In genomic region chr9:114047717-114048116, GRCh38 we compare ENCODE assay signal across 13 cellular contexts. TPM values are rescaled to one million over a fixed set of nuclear protein-coding genes. Genes with fewer than 3 reads are reported as not detected.
DNase-seq lines count a peak whose midpoint lies in the region; ATAC-seq, FAIRE-seq and TF ChIP-seq lines count a peak whose summit lies in the region.
"Had no signal": no experiment of that assay in that cellular context is flagged by ENCODE, and none has a peak within 500 bp of the region (broad histone marks: within the 10 kb centered on the region; RNA-seq: fewer than 3 reads in every experiment).

No MANE protein-coding gene starts in this region.

- H3K4me1 Mint-ChIP-seq in activated CD4-positive, alpha-beta memory T cell treated with anti-CD3 and anti-CD28 coated beads, Interleukin-2, amount 10 ng/mL, durations not matched to agents 7 days and 5 days, result no peaks in the 10 kb centered on the region

- H3K9me3 ChIP-seq in A549 (no peaks in the 10 kb centered on the region), WERI-Rb-1 (ENCODE audit: severe bottlenecking) (no peaks in the 10 kb centered on the region)
- H3K9me3 ChIP-seq: HAP-1 had no signal

- no peaks in the 10 kb centered on the region for H3K9me3 Mint-ChIP-seq in activated CD4-positive, alpha-beta memory T cell treated with anti-CD3 and anti-CD28 coated beads, Interleukin-2, amount 10 ng/mL, durations not matched to agents 7 days and 5 days

- no peak for TF ChIP-seq POLR2A in A549 (IDR thresholded peaks at IDR 0.05; ENCODE audit: low read length)

- peaks cover 7% of the 10 kb centered on the region for H3K27me3 Mint-ChIP-seq in activated CD4-positive, alpha-beta memory T cell treated with anti-CD3 and anti-CD28 coated beads, Interleukin-2, amount 10 ng/mL, durations not matched to agents 7 days and 5 days

- 88% methylated on average over 3 of the region's 3 CpGs for WGBS in A549 (ENCODE audit: missing lambda C conversion rate)

- peaks cover 2% of the 10 kb centered on the region for H3K36me3 ChIP-seq in H7 (replicated peaks; ENCODE audit: control insufficient read depth, insufficient read depth, low read length)
- no peaks in the 10 kb centered on the region for H3K36me3 ChIP-seq in WERI-Rb-1

- H3K27ac Mint-ChIP-seq in activated CD4-positive, alpha-beta memory T cell treated with anti-CD3 and anti-CD28 coated beads, Interleukin-2, amount 10 ng/mL, durations not matched to agents 7 days and 5 days, result no peak overlapping the region

- H3K27me3 ChIP-seq in H7 (ENCODE audit: control insufficient read depth, insufficient read depth, low read length) (no peaks in the 10 kb centered on the region), WERI-Rb-1 (ENCODE audit: insufficient read depth, low read depth, severe bottlenecking) (no peaks in the 10 kb centered on the region), dorsolateral prefrontal cortex (no peaks in the 10 kb centered on the region)

- no peak for FAIRE-seq in A549 (lab: Jason Lieb, UNC)

- POLR2A ChIA-PET in A549 (lab: Yijun Ruan, JAX), result no interaction called here
- POLR2A ChIA-PET in activated CD4-positive, alpha-beta memory T cell treated with anti-CD3 and anti-CD28 coated beads, Interleukin-2, amount 10 ng/mL, durations not matched to agents 7 days and 5 days (lab: Charles Lee), result no interaction called here

- H3K4me3 ChIP-seq in A549, result no peak overlapping the region
- H3K4me3 ChIP-seq in H7 (ENCODE audit: insufficient read depth, low read depth, low read length), result no peak overlapping the region
- no peak overlapping the region for H3K4me3 ChIP-seq in WERI-Rb-1 (ENCODE audit: low read depth, low read length)
- H3K4me3 ChIP-seq in dorsolateral prefrontal cortex, result no peak overlapping the region
- H3K4me3 ChIP-seq: HAP-1 had no signal

- H3K27ac ChIP-seq in A549 (no peak overlapping the region), WERI-Rb-1 (no peak overlapping the region), dorsolateral prefrontal cortex (no peak overlapping the region)

- ATAC-seq in A549, result peak in 1 of 2 experiments; percentile 73; a peak in 2 of 6 replicates

- no peaks in the 10 kb centered on the region for H3K4me1 ChIP-seq in A549
- H3K4me1 ChIP-seq: HAP-1 had no signal

- no peak for TF ChIP-seq EP300 in A549 (IDR thresholded peaks at IDR 0.05)

- TF ChIP-seq CTCF in A549 (IDR thresholded peaks at IDR 0.05), result no peak
- peak; percentile 89 for TF ChIP-seq CTCF in WERI-Rb-1 (IDR thresholded peaks at IDR 0.05; ENCODE audit: low read depth, low read length)
- no peak for TF ChIP-seq CTCF in dorsolateral prefrontal cortex (IDR thresholded peaks at IDR 0.05 in 54 of 56, conservative IDR thresholded peaks at IDR 0.05 in 2 of 56; ENCODE audit: low read depth in 1 of 56, partially characterized antibody in 56 of 56)

- no peak overlapping the region for H3K4me2 ChIP-seq in A549

- no peaks in the 10 kb centered on the region for H3K36me3 Mint-ChIP-seq in activated CD4-positive, alpha-beta memory T cell treated with anti-CD3 and anti-CD28 coated beads, Interleukin-2, amount 10 ng/mL, durations not matched to agents 7 days and 5 days (ENCODE audit: low read depth)

- peak in 1 of 2 experiments; percentile 45; a peak in 2 of 5 replicates for TF ChIP-seq RAD21 in A549 (conservative IDR thresholded peaks at IDR 0.05 in 1 of 2, IDR thresholded peaks at IDR 0.05 in 1 of 2)

- in situ Hi-C loops in KBM-7 (cut with MboI; ENCODE audit: low pct_unique_long_range_greater_than_20kb, low sequenced_read_pairs), result no loop called here

- CTCF ChIA-PET in A549 (lab: Yijun Ruan, JAX), result interaction anchor here (1.0 to 2.0 kb wide), 3 partner anchors 11 to 18 kb away, joined by 3 to 7 read pairs (median 4); no protein-coding TSS in a partner anchor
- CTCF ChIA-PET in activated CD4-positive, alpha-beta memory T cell treated with anti-CD3 and anti-CD28 coated beads, Interleukin-2, amount 10 ng/mL, durations not matched to agents 7 days and 5 days (lab: Charles Lee), result no interaction called here

- no peak overlapping the region for H3K4me3 Mint-ChIP-seq in activated CD4-positive, alpha-beta memory T cell treated with anti-CD3 and anti-CD28 coated beads, Interleukin-2, amount 10 ng/mL, durations not matched to agents 7 days and 5 days

- DNase-seq in A549 (ENCODE audit: low read depth in 1 of 2, low spot score in 1 of 2) (peak; percentile 13 to 31), H7 (peak; percentile 78), WERI-Rb-1 (peak; percentile 70), islet precursor cell (peak; percentile 68), dorsolateral prefrontal cortex (no peak), KBM-7 (no peak)
- DNase-seq in activated CD4-positive, alpha-beta memory T cell treated with anti-CD3 and anti-CD28 coated beads, Interleukin-2, amount 10 ng/mL, durations not matched to agents 7 days and 5 days, result no peak
- no peak for DNase-seq in stimulated activated naive CD4-positive, alpha-beta T cell (lab: John Stamatoyannopoulos, UW)
- DNase-seq: activated CD4-positive, alpha-beta T cell treated with anti-CD3 and anti-CD28 coated beads, Interleukin-2, amount 50 U/mL, for 4 hours; NCI-H1092 treated with DMSO at 0.1 percent for 48 hours had no signal

- intact Hi-C loops in dorsolateral prefrontal cortex (cut with DNase I), result no loop called here

TF ChIP-seq in A549, 52 proteins besides CTCF, POLR2A, EP300 and RAD21:
- TF ChIP-seq ZNF302 (CRISPR knock-in tag; IDR thresholded peaks at IDR 0.05) (no peak), SMC3 (IDR thresholded peaks at IDR 0.05) (no peak), RARB (CRISPR knock-in tag; IDR thresholded peaks at IDR 0.05) (no peak), MYC (IDR thresholded peaks at IDR 0.05; ENCODE audit: borderline replicate concordance, low read length) (no peak), HEYL (CRISPR knock-in tag; IDR thresholded peaks at IDR 0.05) (no peak), TP53 (CRISPR knock-in tag; IDR thresholded peaks at IDR 0.05) (no peak), HES2 (IDR thresholded peaks at IDR 0.05) (no peak), RNF2 (IDR thresholded peaks at IDR 0.05; ENCODE audit: borderline replicate concordance, low read depth) (no peak), USF2 (IDR thresholded peaks at IDR 0.05) (no peak), FOXS1 (CRISPR knock-in tag; IDR thresholded peaks at IDR 0.05) (no peak)
TF ChIP-seq in A549: peak in this region for 0.

RNA-seq across cellular contexts. Expression of gene AMBP, which starts 30.4 kb away (rescaled TPM):
- 9.4 and 9.9 TPM in 2 replicates for polyA plus RNA-seq in A549 (2011; rRNA removed)
- 5.5 and 6.4 TPM in 2 replicates for polyA plus RNA-seq in A549 (2012; cell fraction: cytosol; rRNA removed)
- polyA plus RNA-seq in A549 (2012; cell fraction: nucleus; rRNA removed), result 9.1 and 9.3 TPM in 2 replicates
- polyA plus RNA-seq in A549 (2017; fragmentation: RNase III; extraction: RNeasy Plus Mini Kit Qiagen cat#74134 plus additional on column Dnase treatment), result 6.1 to 9.2 TPM (median 6.8 TPM) in 3 replicates
- polyA minus RNA-seq in A549 (2011; rRNA and poly(A)+ RNA removed), result 4.5 and 8.3 TPM in 2 replicates
- total RNA-seq in H7 (2014; rRNA removed; shearing (Covaris generic)), result 1.6 and 1.7 TPM in 2 replicates
- total RNA-seq in dorsolateral prefrontal cortex, result under 1 TPM in 7 of 120 experiments, not detected in 113; 0.43 to 0.99 (median 0.69) TPM
- not detected for total RNA-seq in activated CD4-positive, alpha-beta memory T cell treated with anti-CD3 and anti-CD28 coated beads, Interleukin-2, amount 10 ng/mL, durations not matched to agents 7 days and 5 days
- polyA plus RNA-seq: neural cell had no signal

RNA-seq across cellular contexts. Expression of gene KIF12, which starts 51.4 kb away (rescaled TPM):
- 6.2 and 6.3 TPM in 2 replicates for polyA plus RNA-seq in A549 (2011; rRNA removed)
- 3.5 and 6.1 TPM in 2 replicates for polyA plus RNA-seq in A549 (2012; cell fraction: cytosol; rRNA removed)
- polyA plus RNA-seq in A549 (2012; cell fraction: nucleus; rRNA removed), result 17.1 and 24.5 TPM in 2 replicates
- 4.4 to 6.0 TPM (median 5.2 TPM) in 3 replicates for polyA plus RNA-seq in A549 (2017; fragmentation: RNase III; extraction: RNeasy Plus Mini Kit Qiagen cat#74134 plus additional on column Dnase treatment)
- polyA minus RNA-seq in A549 (2011; rRNA and poly(A)+ RNA removed), result 4.5 and 9.5 TPM in 2 replicates
- 0.92 and 2.0 TPM in 2 replicates for total RNA-seq in H7 (2014; rRNA removed; shearing (Covaris generic))
- total RNA-seq in dorsolateral prefrontal cortex, result 1 to 10 TPM in 114 of 120 experiments, under 1 TPM in 6; 0.78 to 8.9 (median 3.6) TPM
- not detected for total RNA-seq in activated CD4-positive, alpha-beta memory T cell treated with anti-CD3 and anti-CD28 coated beads, Interleukin-2, amount 10 ng/mL, durations not matched to agents 7 days and 5 days
- total RNA-seq: Daoy had no signal
- polyA plus RNA-seq: neural cell had no signal

Comparison
In these comparisons a context has a peak if more than half of its experiments do, and no peak if none do; other contexts are left out.
1. DNase-seq: peak in A549 (2 of 2), H7 (single experiment), WERI-Rb-1 (single experiment) and islet precursor cell (single experiment); none in dorsolateral prefrontal cortex (0 of 10), activated CD4-positive, alpha-beta memory T cell treated with anti-CD3 and anti-CD28 coated beads, Interleukin-2, amount 10 ng/mL, durations not matched to agents 7 days and 5 days (single experiment), stimulated activated naive CD4-positive, alpha-beta T cell (0 of 6) and KBM-7 (single experiment).